8 cellular contexts compared by ENCODE assay signal in genomic region chr1:151165738-151166505, GRCh38. TPM values are rescaled to one million over a fixed set of nuclear protein-coding genes. Genes with fewer than 3 reads are reported as not detected.
DNase-seq lines count a peak whose midpoint lies in the region; ATAC-seq lines count a peak whose summit lies in the region.

LYSMD1 (minus strand) TSS chr1:151165902; CDS start chr1:151165258, 644 bp downstream.
SCNM1 (plus strand) TSS chr1:151166144; CDS start chr1:151166153, 9 bp downstream.

- peaks cover 49% of the 10 kb centered on the region for H3K36me3 Mint-ChIP-seq in effector memory CD8-positive, alpha-beta T cell (ENCODE audit: insufficient read depth)

- no peaks in the 10 kb centered on the region for H3K27me3 Mint-ChIP-seq in effector memory CD8-positive, alpha-beta T cell

- DNase-seq in COLO829 (ENCODE audit: low spot score) (peak; percentile 100), HT1080 (ENCODE audit: low read depth) (peak; percentile 97), NOMO-1 (lab: John Stamatoyannopoulos, UW; ENCODE audit: unreplicated experiment in 2 of 2) (peak; percentile 96 to 98), medulla oblongata (ENCODE audit: extremely low spot score) (peak; percentile 99)
- DNase-seq in activated CD8-positive, alpha-beta memory T cell treated with anti-CD3 and anti-CD28 coated beads for 48 hours (ENCODE audit: low read depth in 2 of 3, low spot score in 2 of 3): peak; percentile 77 to 84 (median 83)
- DNase-seq in effector memory CD8-positive, alpha-beta T cell: peak; percentile 93 to 94 (median 93)
- DNase-seq in stimulated activated CD4-positive, alpha-beta T cell treated with anti-CD3 and anti-CD28 coated beads, TNF-alpha, amount 100 ng/mL, for 48 hours (ENCODE audit: low read depth in 3 of 3): peak; percentile 91 to 95 (median 93)

- peak; percentile 83 for ATAC-seq in GM21360 (IDR thresholded peaks at IDR 0.05; ENCODE audit: unreplicated experiment)
- ATAC-seq in effector memory CD8-positive, alpha-beta T cell (replicated peaks): peak; percentile 98

- peak within 1 kb of the TSS; percentile 90 to 91 for H3K4me3 Mint-ChIP-seq in effector memory CD8-positive, alpha-beta T cell

- peaks cover 17 to 40% of the 10 kb centered on the region in 2 donors for H3K4me1 Mint-ChIP-seq in effector memory CD8-positive, alpha-beta T cell (ENCODE audit: low read depth in 2 of 2)

- H3K9me3 Mint-ChIP-seq in effector memory CD8-positive, alpha-beta T cell: no peaks in the 10 kb centered on the region

- H3K27ac Mint-ChIP-seq in effector memory CD8-positive, alpha-beta T cell: peak within 1 kb of the TSS; percentile 93 to 96

RNA-seq across cellular contexts. Expression of gene LYSMD1, which starts in this region (rescaled TPM):
- 8.6 and 9.4 TPM in 2 replicates for total RNA-seq in HT1080 (2014; rRNA removed; shearing (Covaris generic))
- polyA plus RNA-seq in HT1080 (2015; cell fraction: cytosol; rRNA removed): 2.9 and 3.7 TPM in 2 replicates
- 4.7 and 6.3 TPM in 2 replicates for polyA plus RNA-seq in HT1080 (2015; cell fraction: nucleus; rRNA removed)

RNA-seq across cellular contexts. Expression of gene SCNM1, which starts in this region (rescaled TPM):
- total RNA-seq in HT1080 (2014; rRNA removed; shearing (Covaris generic)): 60.9 and 69.6 TPM in 2 replicates
- 19.5 and 23.3 TPM in 2 replicates for polyA plus RNA-seq in HT1080 (2015; cell fraction: cytosol; rRNA removed)
- polyA plus RNA-seq in HT1080 (2015; cell fraction: nucleus; rRNA removed): 32.2 and 37.3 TPM in 2 replicates

Comparison
In these comparisons a context has a peak if more than half of its experiments do, and no peak if none do; other contexts are left out.
1. Peak in every context shown above with its lines: DNase-seq and ATAC-seq.